In the genomic region with DNA sequence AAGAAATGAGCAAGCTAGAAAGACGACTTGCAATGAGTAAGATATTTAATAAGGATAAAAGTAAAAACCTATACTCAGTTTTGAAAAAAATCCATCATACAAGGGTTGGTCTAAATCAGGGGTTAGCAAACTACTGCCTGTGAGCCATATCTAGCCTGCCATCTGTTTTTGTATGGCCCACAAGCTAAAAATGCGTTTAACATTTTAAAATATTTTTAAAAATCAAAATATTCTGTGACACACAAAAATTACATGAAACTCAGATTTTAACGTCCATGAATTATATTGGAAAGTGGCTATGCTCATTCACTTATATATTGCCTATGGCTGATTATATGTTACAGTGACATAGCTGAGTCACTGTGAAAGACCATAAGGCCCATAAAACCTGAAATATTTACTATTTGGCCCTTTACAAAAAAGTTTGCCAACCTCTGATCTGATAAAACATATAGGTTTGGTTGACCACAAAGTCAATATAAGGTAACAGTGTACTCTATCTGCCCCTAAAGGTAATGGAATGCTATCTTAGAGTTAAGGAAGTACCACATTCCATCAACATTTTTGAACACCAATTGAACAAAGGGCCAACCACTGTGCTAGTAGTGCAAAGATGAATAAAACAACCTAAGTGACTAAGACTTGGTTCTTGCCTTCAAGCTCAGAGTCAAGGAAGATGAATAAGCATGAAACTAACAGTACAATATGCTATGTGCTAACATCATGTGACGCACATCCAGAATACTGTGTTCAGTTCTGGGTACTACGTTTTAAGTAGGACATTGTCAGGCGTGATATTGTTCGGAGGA, we compare ENCODE assay signal across 20 cellular contexts. TPM values are rescaled to one million over a fixed set of nuclear protein-coding genes. Genes with fewer than 3 reads are reported as not detected.
DNase-seq lines count a peak whose midpoint lies in the region; ATAC-seq, FAIRE-seq and TF ChIP-seq lines count a peak whose summit lies in the region.
"Had no signal": no experiment of that assay in that cellular context is flagged by ENCODE, and none has a peak within 500 bp of the region (broad histone marks: within the 10 kb centered on the region; RNA-seq: fewer than 3 reads in every experiment).

No MANE protein-coding gene starts in this region.

- intact Hi-C loops in natural killer cell (cut with micrococcal nuclease) (no loop called here), sigmoid colon (cut with DNase I) (no loop called here)

- ATAC-seq in natural killer cell: no peak
- no peak for ATAC-seq in GM18873 (IDR thresholded peaks at IDR 0.05; ENCODE audit: low FRiP score, unreplicated experiment)

- 91 to 92% methylated on average over 7 of the region's 7 CpGs for WGBS in sigmoid colon, 2 donors

- no peaks in the 10 kb centered on the region for H3K9me3 Mint-ChIP-seq in activated T-cell treated with anti-CD3 and anti-CD28 coated beads, Interleukin-2, amount 50 U/mL, for 24 hours
- no peaks in the 10 kb centered on the region for H3K9me3 Mint-ChIP-seq in astrocyte (ENCODE audit: unreplicated experiment)
- H3K9me3 Mint-ChIP-seq in natural killer cell: no peaks in the 10 kb centered on the region

- H3K27ac ChIP-seq in astrocyte (ENCODE audit: low read depth, low read length) (no peak overlapping the region), sigmoid colon (no peak overlapping the region)
- H3K27ac ChIP-seq: brain microvascular endothelial cell, left ventricle myocardium inferior, parathyroid adenoma had no signal

- H3K36me3 Mint-ChIP-seq in activated T-cell treated with anti-CD3 and anti-CD28 coated beads, Interleukin-2, amount 50 U/mL, for 24 hours (ENCODE audit: low read depth): peaks cover 53% of the 10 kb centered on the region
- H3K36me3 Mint-ChIP-seq in astrocyte (ENCODE audit: low read depth, unreplicated experiment) (peaks cover 2% of the 10 kb centered on the region), natural killer cell (peaks cover 6% of the 10 kb centered on the region)

- H3K27me3 ChIP-seq in astrocyte (ENCODE audit: insufficient read depth, low read length) (no peaks in the 10 kb centered on the region), sigmoid colon (no peaks in the 10 kb centered on the region)
- H3K27me3 ChIP-seq: brain microvascular endothelial cell had no signal

- no peak for TF ChIP-seq EP300 in sigmoid colon (IDR thresholded peaks at IDR 0.05)

- peaks cover 39% of the 10 kb centered on the region for H3K79me2 ChIP-seq in astrocyte (ENCODE audit: insufficient read depth, low read length)
- H3K79me2 ChIP-seq: parathyroid adenoma had no signal

- H2AFZ ChIP-seq in astrocyte (ENCODE audit: low read depth, low read length): no peak overlapping the region
- H2AFZ ChIP-seq: parathyroid adenoma had no signal

- H3K4me3 ChIP-seq in LNCaP clone FGC (ENCODE audit: low read depth, low read length): no peak overlapping the region
- no peak overlapping the region for H3K4me3 ChIP-seq in astrocyte (ENCODE audit: insufficient read depth, low read depth, low read length)
- no peak overlapping the region for H3K4me3 ChIP-seq in sigmoid colon
- H3K4me3 ChIP-seq: left ventricle myocardium inferior, smooth muscle cell had no signal

- H3K9ac ChIP-seq in astrocyte (ENCODE audit: low read length): no peak overlapping the region
- H3K9ac ChIP-seq: parathyroid adenoma had no signal

- peak overlapping the region; percentile 55 for H3K27ac Mint-ChIP-seq in activated T-cell treated with anti-CD3 and anti-CD28 coated beads, Interleukin-2, amount 50 U/mL, for 24 hours
- H3K27ac Mint-ChIP-seq in astrocyte (ENCODE audit: unreplicated experiment) (no peak overlapping the region), natural killer cell (peak overlapping the region in 1 of 2 donors; percentile 89)

- H3K4me1 ChIP-seq in astrocyte (ENCODE audit: insufficient read depth, low read length) (peaks cover 11% of the 10 kb centered on the region), sigmoid colon (peaks cover 0 to 21% (median 18%) of the 10 kb centered on the region in 4 donors)

- TF ChIP-seq POLR2A in sigmoid colon (IDR thresholded peaks at IDR 0.05): no peak

- no peaks in the 10 kb centered on the region for H3K9me3 ChIP-seq in astrocyte (ENCODE audit: insufficient read depth, low read depth, low read length)
- H3K9me3 ChIP-seq in sigmoid colon: no peaks in the 10 kb centered on the region
- H3K9me3 ChIP-seq: left ventricle myocardium inferior had no signal

- FAIRE-seq in astrocyte (lab: Jason Lieb, UNC): peak; percentile 5

- H3K36me3 ChIP-seq in astrocyte (ENCODE audit: insufficient read depth, low read length): no peaks in the 10 kb centered on the region
- H3K36me3 ChIP-seq in sigmoid colon: no peaks in the 10 kb centered on the region
- H3K36me3 ChIP-seq: brain microvascular endothelial cell, left ventricle myocardium inferior had no signal

- H3K4me3 Mint-ChIP-seq in activated T-cell treated with anti-CD3 and anti-CD28 coated beads, Interleukin-2, amount 50 U/mL, for 24 hours: peak overlapping the region; percentile 96
- H3K4me3 Mint-ChIP-seq in astrocyte (ENCODE audit: unreplicated experiment) (no peak overlapping the region), natural killer cell (peak overlapping the region; percentile 53)

- no peaks in the 10 kb centered on the region for H3K27me3 Mint-ChIP-seq in activated T-cell treated with anti-CD3 and anti-CD28 coated beads, Interleukin-2, amount 50 U/mL, for 24 hours
- H3K27me3 Mint-ChIP-seq in astrocyte (ENCODE audit: low read depth, unreplicated experiment) (no peaks in the 10 kb centered on the region), natural killer cell (ENCODE audit: low read depth in 2 of 2) (no peaks in the 10 kb centered on the region)

- H3K4me2 ChIP-seq in astrocyte (ENCODE audit: low read length): no peak overlapping the region
- H3K4me2 ChIP-seq: smooth muscle cell had no signal

- TF ChIP-seq CTCF in LNCaP clone FGC (IDR thresholded peaks at IDR 0.05; ENCODE audit: control insufficient read depth, extremely low read depth, insufficient read depth) (no peak), astrocyte (IDR thresholded peaks at IDR 0.05; ENCODE audit: insufficient read depth, low read depth, low read length) (no peak), natural killer cell (IDR thresholded peaks at IDR 0.05) (no peak), sigmoid colon (IDR thresholded peaks at IDR 0.05) (no peak)

- H3K4me1 Mint-ChIP-seq in activated T-cell treated with anti-CD3 and anti-CD28 coated beads, Interleukin-2, amount 50 U/mL, for 24 hours (ENCODE audit: low read depth): peaks cover 53% of the 10 kb centered on the region
- H3K4me1 Mint-ChIP-seq in astrocyte (ENCODE audit: low read depth, unreplicated experiment) (peaks cover 7% of the 10 kb centered on the region), natural killer cell (peaks cover 52 to 60% of the 10 kb centered on the region in 2 donors)

- H4K20me1 ChIP-seq in astrocyte (ENCODE audit: insufficient read depth, low read length): peaks cover 10% of the 10 kb centered on the region

- no peak for DNase-seq in activated T-cell treated with anti-CD3 and anti-CD28 coated beads, Interleukin-2, amount 50 U/mL, for 24 hours
- no peak for DNase-seq in activated T-cell treated with anti-CD3 and anti-CD28 coated beads, Interleukin-2, amount 50 U/mL, for 1 hour
- DNase-seq in LNCaP clone FGC (ENCODE audit: low read depth) (peak; percentile 42), astrocyte (ENCODE audit: low read depth) (no peak), natural killer cell (no peak), AG08396 (ENCODE audit: low spot score) (no peak), sigmoid colon (no peak)
- DNase-seq: brain microvascular endothelial cell; effector CD4-positive, alpha-beta T cell; GDM1; KBM-7; left ventricle myocardium inferior; NCI-H1417; NCI-H2171 treated with DMSO at 0.1 percent for 48 hours; stimulated activated naive CD4-positive, alpha-beta T cell had no signal

RNA-seq across cellular contexts. Expression of gene IFT25, which starts 3.1 kb away (rescaled TPM):
- total RNA-seq in astrocyte (25.7 and 29.4 TPM in 2 replicates), natural killer cell (10 to 100 TPM; 41.5 to 54.6 (median 41.6) TPM), sigmoid colon (10 to 100 TPM; 16.1 to 33.9 (median 24.9) TPM)
- 10 to 100 TPM; 17.3 to 31.8 (median 26.4) TPM for polyA plus RNA-seq in sigmoid colon

RNA-seq across cellular contexts. Expression of gene LRRC42, which starts 3.8 kb away (rescaled TPM):
- total RNA-seq in astrocyte (51.1 and 54.6 TPM in 2 replicates), natural killer cell (10 to 100 TPM in 2 of 3 donors, 1 to 10 TPM in 1; 8.9 to 11.1 (median 10.0) TPM), sigmoid colon (10 to 100 TPM; 18.5 to 21.6 (median 19.8) TPM)
- 10 to 100 TPM; 15.2 to 25.4 (median 19.2) TPM for polyA plus RNA-seq in sigmoid colon

RNA-seq across cellular contexts. Expression of gene DIO1, which starts 48.4 kb away (rescaled TPM):
- total RNA-seq in astrocyte (not detected in 2 replicates), natural killer cell (not detected), sigmoid colon (not detected)
- polyA plus RNA-seq in sigmoid colon: not detected
- total RNA-seq: left ventricle myocardium inferior; smooth muscle cell; T-helper 1 cell treated with Interleukin-12 subunit alpha and Interleukin-12 subunit beta and Interleukin-4 antibody, amounts not matched to agents 30 ng/mL and 1 ng/mL, for 36 hours; ureter had no signal

RNA-seq across cellular contexts. Expression of gene YIPF1, which starts 52.8 kb away (rescaled TPM):
- 27.1 and 27.5 TPM in 2 replicates for total RNA-seq in astrocyte
- 10 to 100 TPM; 13.2 to 20.8 (median 18.0) TPM for total RNA-seq in natural killer cell
- 10 to 100 TPM; 13.3 to 23.3 (median 18.8) TPM for total RNA-seq in sigmoid colon
- 10 to 100 TPM; 24.5 to 28.0 (median 27.6) TPM for polyA plus RNA-seq in sigmoid colon
